Comparison of ENCODE assay signal across 2 cellular contexts in genomic region chr7:144127714-144128334, GRCh38.
TF ChIP-seq lines count a peak whose summit lies in the region.

No MANE protein-coding gene starts in this region.

TF ChIP-seq in A549, 52 proteins besides CTCF, POLR2A, EP300 and RAD21:
- TF ChIP-seq MAX (IDR thresholded peaks at IDR 0.05), result peak; percentile 45
- peak; percentile 74 for TF ChIP-seq SMC3 (IDR thresholded peaks at IDR 0.05)
- no peak for TF ChIP-seq BCL3 (IDR thresholded peaks at IDR 0.05)
- peak; percentile 89 for TF ChIP-seq USF2 (IDR thresholded peaks at IDR 0.05)

TF ChIP-seq in GM12878, 131 proteins besides CTCF, POLR2A, EP300 and RAD21:
- TF ChIP-seq YY1 (IDR thresholded peaks at IDR 0.05; ENCODE audit: low read depth, low read length) (peak; percentile 51; the same call in 1 of the 2 replicates), SREBF2 (IDR thresholded peaks at IDR 0.05; ENCODE audit: low read length) (no peak), RCOR1 (conservative IDR thresholded peaks at IDR 0.05; ENCODE audit: low read depth, low read length) (no peak), WRNIP1 (IDR thresholded peaks at IDR 0.05; ENCODE audit: borderline replicate concordance, low read depth, low read length) (0 out of 2 replicates have a peak, but pooled peaks have one; percentile 63), USF2 (IDR thresholded peaks at IDR 0.05; ENCODE audit: borderline replicate concordance, low read depth, low read length) (peak; percentile 77), ZNF592 (IDR thresholded peaks at IDR 0.05) (0 out of 2 replicates have a peak, but pooled peaks have one; percentile 37), RAD51 (IDR thresholded peaks at IDR 0.05) (peak; percentile 97), SMC3 (IDR thresholded peaks at IDR 0.05; ENCODE audit: borderline replicate concordance, low read length) (peak; percentile 80), USF1 (IDR thresholded peaks at IDR 0.05; ENCODE audit: borderline replicate concordance, extremely low read length, insufficient read depth, low read depth, low read length) (peak; percentile 68), SRF (IDR thresholded peaks at IDR 0.05; ENCODE audit: low read depth in 2 of 2, low read length in 2 of 2) (no peak), ATF3 (IDR thresholded peaks at IDR 0.05; ENCODE audit: borderline replicate concordance, extremely low read depth, low read depth, low read length) (peak; percentile 85; the same call in 1 of the 2 replicates)
